29 cellular contexts compared by ENCODE assay signal in the genomic region with DNA sequence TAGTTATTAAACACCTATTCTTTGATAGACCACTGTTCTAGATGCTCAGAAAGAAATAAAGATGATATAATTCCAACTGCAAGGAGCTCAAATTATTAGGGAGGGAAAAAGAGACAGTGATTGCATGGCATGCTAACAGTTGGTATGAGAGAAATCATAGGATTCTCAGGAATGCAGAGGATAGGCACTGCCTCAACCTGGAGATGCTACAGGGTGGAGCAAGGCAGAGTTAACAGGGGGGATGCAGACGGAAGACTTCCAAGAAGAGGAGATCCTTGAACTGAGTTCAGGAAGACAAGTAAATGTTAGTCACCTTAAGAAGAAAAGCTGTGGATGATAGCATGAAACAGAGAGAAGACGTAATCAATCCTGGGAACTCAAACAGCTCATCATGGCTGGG.
"Had no signal": no experiment of that assay in that cellular context is flagged by ENCODE, and none has a peak within 500 bp of the region (broad histone marks: within the 10 kb centered on the region; RNA-seq: fewer than 3 reads in every experiment).

No MANE protein-coding gene starts in this region.

- H3K36me3 ChIP-seq: ascending aorta, cardiac muscle cell, Peyer's patch, SJSA1 had no signal

- H3K4me1 ChIP-seq: ascending aorta, Peyer's patch, SJSA1 had no signal

- H3K4me3 Mint-ChIP-seq: activated CD4-positive, alpha-beta T cell treated with anti-CD3 and anti-CD28 coated beads for 36 hours; activated CD4-positive, alpha-beta T cell treated with anti-CD3 and anti-CD28 coated beads, Interleukin-2, amount 10 ng/mL, durations not matched to agents 7 days and 5 days; activated naive CD4-positive, alpha-beta T cell treated with anti-CD3 and anti-CD28 coated beads, Interleukin-2, amount 50 U/mL, for 24 hours; activated naive CD8-positive, alpha-beta T cell treated with anti-CD3 and anti-CD28 coated beads, Interleukin-2, amount 10 ng/mL, durations not matched to agents 7 days and 5 days had no signal

- H3K36me3 Mint-ChIP-seq: activated naive CD4-positive, alpha-beta T cell treated with anti-CD3 and anti-CD28 coated beads, Interleukin-2, amount 50 U/mL, for 24 hours; activated naive CD8-positive, alpha-beta T cell treated with anti-CD3 and anti-CD28 coated beads, Interleukin-2, amount 10 ng/mL, durations not matched to agents 7 days and 5 days had no signal

- H3K4me3 ChIP-seq: ascending aorta, cardiac muscle cell, Peyer's patch, SJSA1 had no signal

- H3K27ac ChIP-seq: ascending aorta, cardiac muscle cell, Peyer's patch, SJSA1 had no signal

- DNase-seq: activated CD4-positive, alpha-beta T cell treated with anti-CD3 and anti-CD28 coated beads for 36 hours; activated CD4-positive, alpha-beta T cell treated with anti-CD3 and anti-CD28 coated beads, Interleukin-2, amount 10 ng/mL, durations not matched to agents 7 days and 5 days; activated CD4-positive, alpha-beta T cell treated with anti-CD3 and anti-CD28 coated beads, Interleukin-2, amount 50 U/mL, for 48 hours; activated gamma-delta T cell; activated naive CD4-positive, alpha-beta T cell treated with Interleukin-2 at 50 U/mL for 16 hours; activated naive CD8-positive, alpha-beta T cell treated with anti-CD3 and anti-CD28 coated beads, Interleukin-2, amount 10 ng/mL, durations not matched to agents 7 days and 5 days; activated T-cell treated with anti-CD3 and anti-CD28 coated beads, Interleukin-2, amount 50 U/mL, for 1 hour; amygdala; Karpas-422; NCI-H1105; NCI-H1417 treated with DMSO at 0.1 percent for 48 hours; NCI-H187 treated with DMSO at 0.1 percent for 48 hours; NCI-H2081; NCI-H345; NCI-H524 treated with DMSO at 0.1 percent for 48 hours; PC-3; Peyer's patch; RPMI8226; SHP77 treated with DMSO at 0.1 percent for 48 hours; SW 1271; T-helper 1 cell; T-helper 2 cell; T-helper 9 cell had no signal

- H3K27me3 ChIP-seq: ascending aorta, cardiac muscle cell, Peyer's patch, SJSA1 had no signal

- H3K27me3 Mint-ChIP-seq: activated CD4-positive, alpha-beta T cell treated with anti-CD3 and anti-CD28 coated beads for 36 hours; activated naive CD4-positive, alpha-beta T cell treated with anti-CD3 and anti-CD28 coated beads, Interleukin-2, amount 50 U/mL, for 24 hours; activated naive CD8-positive, alpha-beta T cell treated with anti-CD3 and anti-CD28 coated beads, Interleukin-2, amount 10 ng/mL, durations not matched to agents 7 days and 5 days had no signal

- H3K27ac Mint-ChIP-seq: activated CD4-positive, alpha-beta T cell treated with anti-CD3 and anti-CD28 coated beads for 36 hours; activated CD4-positive, alpha-beta T cell treated with anti-CD3 and anti-CD28 coated beads, Interleukin-2, amount 10 ng/mL, durations not matched to agents 7 days and 5 days; activated naive CD4-positive, alpha-beta T cell treated with anti-CD3 and anti-CD28 coated beads, Interleukin-2, amount 50 U/mL, for 24 hours; activated naive CD8-positive, alpha-beta T cell treated with anti-CD3 and anti-CD28 coated beads, Interleukin-2, amount 10 ng/mL, durations not matched to agents 7 days and 5 days; activated T-helper 2 cell treated with anti-CD3 and anti-CD28 coated beads, Interferon-gamma antibody, Interleukin-2, Interleukin-4, amounts not matched to agents 10 μg/mL and 5 μg/mL and 100 μg/mL, durations not matched to agents 14 hours and 24 hours and 36 hours had no signal

- H3K4me1 Mint-ChIP-seq: activated CD4-positive, alpha-beta T cell treated with anti-CD3 and anti-CD28 coated beads for 36 hours; activated CD4-positive, alpha-beta T cell treated with anti-CD3 and anti-CD28 coated beads, Interleukin-2, amount 10 ng/mL, durations not matched to agents 7 days and 5 days; activated naive CD4-positive, alpha-beta T cell treated with anti-CD3 and anti-CD28 coated beads, Interleukin-2, amount 50 U/mL, for 24 hours; activated naive CD8-positive, alpha-beta T cell treated with anti-CD3 and anti-CD28 coated beads, Interleukin-2, amount 10 ng/mL, durations not matched to agents 7 days and 5 days had no signal

- H3K9me3 ChIP-seq: ascending aorta, Peyer's patch, SJSA1 had no signal

- ATAC-seq: activated CD4-positive, alpha-beta T cell treated with anti-CD3 and anti-CD28 coated beads for 36 hours; activated CD4-positive, CD25-positive, alpha-beta regulatory T cell treated with anti-CD3 and anti-CD28 coated beads, Interleukin-2, amount 50 U/mL, for 24 hours; PC-3 had no signal

- H3K9me3 Mint-ChIP-seq: activated naive CD4-positive, alpha-beta T cell treated with anti-CD3 and anti-CD28 coated beads, Interleukin-2, amount 50 U/mL, for 24 hours; activated T-helper 2 cell treated with anti-CD3 and anti-CD28 coated beads, Interferon-gamma antibody, Interleukin-2, Interleukin-4, amounts not matched to agents 10 μg/mL and 5 μg/mL and 100 μg/mL, durations not matched to agents 14 hours and 24 hours and 36 hours had no signal
